ENCODE assay signal across 8 cellular contexts in the genomic region with DNA sequence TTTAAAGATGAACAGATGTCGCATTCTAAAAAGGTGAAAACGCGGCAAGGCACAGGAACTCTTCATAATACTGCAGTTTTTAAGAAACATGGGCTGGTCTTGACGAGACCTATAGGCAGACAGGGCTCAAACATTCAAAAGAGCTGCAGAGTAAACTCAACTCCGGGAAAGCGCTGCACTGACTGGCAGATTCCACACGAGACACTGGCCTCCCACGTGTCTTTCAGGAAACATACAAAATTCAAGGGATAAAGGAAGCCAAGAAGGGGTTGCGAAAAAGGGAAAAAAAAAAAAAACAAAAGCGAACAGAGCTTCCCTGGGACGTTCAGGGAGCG. TPM values are rescaled to one million over a fixed set of nuclear protein-coding genes. Genes with fewer than 3 reads are reported as not detected.
DNase-seq lines count a peak whose midpoint lies in the region; ATAC-seq and TF ChIP-seq lines count a peak whose summit lies in the region.

No MANE protein-coding gene starts in this region.

- peak overlapping the region in 1 of 2 experiments; percentile 92 for H3K23ac ChIP-seq in mesenchymal stem cell (ENCODE audit: low read length in 2 of 2)

- no peak for TF ChIP-seq CTCF in WTC11 (IDR thresholded peaks at IDR 0.05)
- TF ChIP-seq CTCF in thoracic aorta (IDR thresholded peaks at IDR 0.05), result peak; percentile 10

- H3K4ac ChIP-seq in mesenchymal stem cell (ENCODE audit: low read depth in 1 of 2, low read length in 2 of 2), result peak overlapping the region; percentile 88 to 97

- peak; percentile 63 for DNase-seq in AG08395 (ENCODE audit: low spot score)
- peak; percentile 92 for DNase-seq in NCI-H2171 treated with DMSO at 0.1 percent for 48 hours (lab: John Stamatoyannopoulos, UW)
- DNase-seq in WTC11 (ENCODE audit: low spot score), result no peak
- DNase-seq in mesenchymal stem cell, result peak; percentile 83
- peak; percentile 35 for DNase-seq in thoracic aorta (ENCODE audit: low spot score)

- peak overlapping the region; percentile 81 for H2AFZ ChIP-seq in mesenchymal stem cell (ENCODE audit: low read depth, low read length)

- H3K27me3 ChIP-seq in endocrine pancreas (ENCODE audit: control insufficient read depth, insufficient read depth, low read length), result no peaks in the 10 kb centered on the region
- no peaks in the 10 kb centered on the region for H3K27me3 ChIP-seq in mesenchymal stem cell (ENCODE audit: control insufficient read depth in 1 of 2, insufficient read depth in 1 of 2, low read length in 2 of 2)
- no peaks in the 10 kb centered on the region for H3K27me3 ChIP-seq in thoracic aorta (replicated peaks; ENCODE audit: insufficient read depth)

- H3K9me3 ChIP-seq in endocrine pancreas (ENCODE audit: control insufficient read depth, low read length) (no peaks in the 10 kb centered on the region), mesenchymal stem cell (ENCODE audit: control insufficient read depth, low read length) (no peaks in the 10 kb centered on the region), thoracic aorta (no peaks in the 10 kb centered on the region)

- peak overlapping the region; percentile 65 to 99 for H3K18ac ChIP-seq in mesenchymal stem cell (ENCODE audit: low read depth in 1 of 2, low read length in 2 of 2)

- H3K14ac ChIP-seq in mesenchymal stem cell (ENCODE audit: low read length in 2 of 2), result peak overlapping the region in 1 of 2 experiments; percentile 99

- peak overlapping the region; percentile 94 for H2BK5ac ChIP-seq in mesenchymal stem cell (ENCODE audit: low read depth, low read length, poor library complexity, severe bottlenecking)

- CTCF ChIA-PET in WTC11 (lab: Charles Lee), result interaction anchor here (0.8 to 2.4 kb wide), 4 partner anchors 10 to 258 kb away, joined by 3 to 24 read pairs (median 5); no protein-coding TSS in a partner anchor

- H3K27ac ChIP-seq in mesenchymal stem cell (ENCODE audit: low read length, poor library complexity, severe bottlenecking), result peak overlapping the region; percentile 98
- peak overlapping the region; percentile 99 to 100 for H3K27ac ChIP-seq in thoracic aorta

- peak overlapping the region; percentile 83 for H2BK120ac ChIP-seq in mesenchymal stem cell (ENCODE audit: low read depth, low read length)

- H3K4me3 Mint-ChIP-seq in WTC11, result peak overlapping the region; percentile 96

- peak overlapping the region; percentile 99 for H3K9ac ChIP-seq in endocrine pancreas (ENCODE audit: control insufficient read depth, insufficient read depth, low read length)
- H3K9ac ChIP-seq in mesenchymal stem cell (ENCODE audit: low read length), result peak overlapping the region; percentile 100

- peaks cover 36% of the 10 kb centered on the region for H3K4me1 Mint-ChIP-seq in WTC11

- H3K36me3 Mint-ChIP-seq in WTC11, result peaks cover 18% of the 10 kb centered on the region

- H2BK15ac ChIP-seq in mesenchymal stem cell (ENCODE audit: low read depth, poor library complexity, severe bottlenecking), result peak overlapping the region; percentile 63

- H3K4me3 ChIP-seq in endocrine pancreas (ENCODE audit: control insufficient read depth, insufficient read depth, low read length) (peak overlapping the region; percentile 64), mesenchymal stem cell (ENCODE audit: insufficient read depth in 1 of 2, low read depth in 1 of 2, low read length in 2 of 2) (peak overlapping the region; percentile 64 to 100), thoracic aorta (peak overlapping the region; percentile 86)

- H3K27ac Mint-ChIP-seq in WTC11, result peak overlapping the region; percentile 100

- H3K4me2 ChIP-seq in mesenchymal stem cell (ENCODE audit: low read length, poor library complexity, severe bottlenecking), result peak overlapping the region; percentile 93

- ATAC-seq in GM18502 (IDR thresholded peaks at IDR 0.05; ENCODE audit: poor library complexity, unreplicated experiment), result peak; percentile 42
- peak; percentile 21 for ATAC-seq in HG03039 (IDR thresholded peaks at IDR 0.05; ENCODE audit: unreplicated experiment)
- ATAC-seq in WTC11, result peak; percentile 18
- peak; percentile 42 for ATAC-seq in thoracic aorta (ENCODE audit: insufficient number of reproducible peaks, low FRiP score, low read depth)

- peak overlapping the region; percentile 99 for H4K8ac ChIP-seq in mesenchymal stem cell (ENCODE audit: low read length)

- H2AK5ac ChIP-seq in mesenchymal stem cell (ENCODE audit: low read length, severe bottlenecking), result peak overlapping the region; percentile 37

- H2BK12ac ChIP-seq in mesenchymal stem cell (ENCODE audit: low read length in 2 of 2), result peak overlapping the region in 1 of 2 experiments; percentile 56

- no peaks in the 10 kb centered on the region for H3K27me3 Mint-ChIP-seq in WTC11 (ENCODE audit: low read depth)

- peaks cover 5% of the 10 kb centered on the region for H3K36me3 ChIP-seq in endocrine pancreas (ENCODE audit: control insufficient read depth, insufficient read depth, low read length)
- H3K36me3 ChIP-seq in mesenchymal stem cell (ENCODE audit: control insufficient read depth in 1 of 2, insufficient read depth in 2 of 2, low read depth in 1 of 2, low read length in 2 of 2), result peaks cover 6 to 27% of the 10 kb centered on the region in 2 experiments
- H3K36me3 ChIP-seq in thoracic aorta, result no peaks in the 10 kb centered on the region

- WGBS in mesenchymal stem cell, result 9% methylated on average over 12 of the region's 12 CpGs

- H4K91ac ChIP-seq in mesenchymal stem cell (ENCODE audit: low read length), result peak overlapping the region; percentile 98

- H3K4me1 ChIP-seq in endocrine pancreas (ENCODE audit: control insufficient read depth, insufficient read depth, low read length) (peaks cover 28% of the 10 kb centered on the region), mesenchymal stem cell (ENCODE audit: control insufficient read depth, insufficient read depth, low read depth, low read length) (peaks cover 4% of the 10 kb centered on the region), thoracic aorta (ENCODE audit: control insufficient read depth in 1 of 2, low read depth in 2 of 2) (peaks cover 29 to 40% of the 10 kb centered on the region in 2 donors)

- POLR2A ChIA-PET in WTC11 (lab: Charles Lee), result interaction anchor here (0.7 to 2.6 kb wide), 4 partner anchors 13 to 901 kb away, joined by 3 to 11 read pairs (median 4); no protein-coding TSS in a partner anchor

- no peaks in the 10 kb centered on the region for H3K9me3 Mint-ChIP-seq in WTC11

- peaks cover 2% of the 10 kb centered on the region for H3K79me1 ChIP-seq in mesenchymal stem cell (replicated peaks; ENCODE audit: low read length, poor library complexity, severe bottlenecking)

TF ChIP-seq in WTC11, 78 proteins besides CTCF, POLR2A, EP300 and RAD21 (continues in another document):
- TF ChIP-seq ESRRA (CRISPR knock-in tag; IDR thresholded peaks at IDR 0.05; ENCODE audit: borderline replicate concordance), result no peak
- no peak for TF ChIP-seq JAZF1 (CRISPR knock-in tag; IDR thresholded peaks at IDR 0.05)
- TF ChIP-seq, protein P1, sequence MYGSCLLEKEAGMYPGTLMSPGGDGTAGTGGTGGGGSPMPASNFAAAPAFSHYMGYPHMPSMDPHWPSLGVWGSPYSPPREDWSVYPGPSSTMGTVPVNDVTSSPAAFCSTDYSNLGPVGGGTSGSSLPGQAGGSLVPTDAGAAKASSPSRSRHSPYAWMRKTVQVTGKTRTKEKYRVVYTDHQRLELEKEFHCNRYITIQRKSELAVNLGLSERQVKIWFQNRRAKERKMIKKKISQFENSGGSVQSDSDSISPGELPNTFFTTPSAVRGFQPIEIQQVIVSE (CRISPR knock-in tag; IDR thresholded peaks at IDR 0.05; ENCODE audit: borderline replicate concordance), result no peak
- TF ChIP-seq, protein P2, sequence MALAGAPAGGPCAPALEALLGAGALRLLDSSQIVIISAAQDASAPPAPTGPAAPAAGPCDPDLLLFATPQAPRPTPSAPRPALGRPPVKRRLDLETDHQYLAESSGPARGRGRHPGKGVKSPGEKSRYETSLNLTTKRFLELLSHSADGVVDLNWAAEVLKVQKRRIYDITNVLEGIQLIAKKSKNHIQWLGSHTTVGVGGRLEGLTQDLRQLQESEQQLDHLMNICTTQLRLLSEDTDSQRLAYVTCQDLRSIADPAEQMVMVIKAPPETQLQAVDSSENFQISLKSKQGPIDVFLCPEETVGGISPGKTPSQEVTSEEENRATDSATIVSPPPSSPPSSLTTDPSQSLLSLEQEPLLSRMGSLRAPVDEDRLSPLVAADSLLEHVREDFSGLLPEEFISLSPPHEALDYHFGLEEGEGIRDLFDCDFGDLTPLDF (CRISPR knock-in tag; IDR thresholded peaks at IDR 0.05), result no peak
- TF ChIP-seq PRRX2 (CRISPR knock-in tag; IDR thresholded peaks at IDR 0.05), result no peak
- no peak for TF ChIP-seq ZNF121 (CRISPR knock-in tag; IDR thresholded peaks at IDR 0.05)
- no peak for TF ChIP-seq SMAD4 (CRISPR knock-in tag; IDR thresholded peaks at IDR 0.05)
- TF ChIP-seq, protein P3, sequence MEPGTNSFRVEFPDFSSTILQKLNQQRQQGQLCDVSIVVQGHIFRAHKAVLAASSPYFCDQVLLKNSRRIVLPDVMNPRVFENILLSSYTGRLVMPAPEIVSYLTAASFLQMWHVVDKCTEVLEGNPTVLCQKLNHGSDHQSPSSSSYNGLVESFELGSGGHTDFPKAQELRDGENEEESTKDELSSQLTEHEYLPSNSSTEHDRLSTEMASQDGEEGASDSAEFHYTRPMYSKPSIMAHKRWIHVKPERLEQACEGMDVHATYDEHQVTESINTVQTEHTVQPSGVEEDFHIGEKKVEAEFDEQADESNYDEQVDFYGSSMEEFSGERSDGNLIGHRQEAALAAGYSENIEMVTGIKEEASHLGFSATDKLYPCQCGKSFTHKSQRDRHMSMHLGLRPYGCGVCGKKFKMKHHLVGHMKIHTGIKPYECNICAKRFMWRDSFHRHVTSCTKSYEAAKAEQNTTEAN (CRISPR knock-in tag; IDR thresholded peaks at IDR 0.05), result no peak

RNA-seq across cellular contexts. Expression of a gene that starts 0.6 kb away (rescaled TPM):
- total RNA-seq in WTC11 (2021) (50.9 to 55.9 TPM (median 51.9 TPM) in 3 replicates), thoracic aorta (10 to 100 TPM; 33.7 to 67.2 TPM)
- 48.0 TPM for polyA plus RNA-seq in mesenchymal stem cell (2013, experiment 1 of 2)
- 49.0 TPM for polyA plus RNA-seq in mesenchymal stem cell (2013, experiment 2 of 2)

RNA-seq across cellular contexts. Expression of a gene that starts 39.7 kb away (rescaled TPM):
- total RNA-seq in WTC11 (2021) (50.1 to 51.2 TPM (median 50.1 TPM) in 3 replicates), thoracic aorta (100 to 1,000 TPM in 1 of 2 donors, 10 to 100 TPM in 1; 49.5 to 126 TPM)
- 64.5 TPM for polyA plus RNA-seq in mesenchymal stem cell (2013, experiment 1 of 2)
- polyA plus RNA-seq in mesenchymal stem cell (2013, experiment 2 of 2), result 63.3 TPM
